22 cellular contexts compared by ENCODE assay signal in the genomic region with DNA sequence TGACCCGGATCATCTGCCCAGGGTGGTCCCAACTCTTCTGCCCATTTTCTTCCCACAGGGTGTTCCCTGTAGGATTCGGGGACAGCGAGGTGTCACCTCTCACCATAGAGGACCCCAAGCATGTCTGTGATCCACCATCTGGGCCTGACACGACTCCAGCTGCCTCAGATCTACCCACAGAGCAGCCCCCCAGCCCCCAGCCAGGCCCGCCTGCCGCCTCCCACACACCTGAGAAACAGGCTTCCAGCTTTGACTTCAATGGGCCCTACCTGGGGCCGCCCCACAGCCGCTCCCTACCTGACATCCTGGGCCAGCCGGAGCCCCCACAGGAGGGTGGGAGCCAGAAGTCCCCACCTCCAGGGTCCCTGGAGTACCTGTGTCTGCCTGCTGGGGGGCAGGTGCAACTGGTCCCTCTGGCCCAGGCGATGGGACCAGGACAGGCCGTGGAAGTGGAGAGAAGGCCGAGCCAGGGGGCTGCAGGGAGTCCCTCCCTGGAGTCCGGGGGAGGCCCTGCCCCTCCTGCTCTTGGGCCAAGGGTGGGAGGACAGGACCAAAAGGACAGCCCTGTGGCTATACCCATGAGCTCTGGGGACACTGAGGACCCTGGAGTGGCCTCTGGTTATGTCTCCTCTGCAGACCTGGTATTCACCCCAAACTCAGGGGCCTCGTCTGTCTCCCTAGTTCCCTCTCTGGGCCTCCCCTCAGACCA. TPM values are rescaled to one million over a fixed set of nuclear protein-coding genes. Genes with fewer than 3 reads are reported as not detected.
"Had no signal": no experiment of that assay in that cellular context is flagged by ENCODE, and none has a peak within 500 bp of the region (broad histone marks: within the 10 kb centered on the region; RNA-seq: fewer than 3 reads in every experiment).

No MANE protein-coding gene starts in this region.

- H3K4me2 ChIP-seq: hepatocyte had no signal

- H3K9me3 Mint-ChIP-seq: activated T-helper 2 cell treated with anti-CD3 and anti-CD28 coated beads, Interferon-gamma antibody, Interleukin-2, Interleukin-4, amounts not matched to agents 10 μg/mL and 5 μg/mL and 100 μg/mL, durations not matched to agents 14 hours and 24 hours and 36 hours; natural killer cell treated with Interleukin-12 subunit alpha and Interleukin-12 subunit beta and Interleukin-15 and Interleukin-18, amount 100 ng/mL, for 72 hours had no signal

- H3K9me3 ChIP-seq: gastroesophageal sphincter, lower lobe of right lung, mucosa of descending colon, ovary, right lobe of liver, suprapubic skin, tibial nerve had no signal

- H3K36me3 Mint-ChIP-seq: activated naive CD8-positive, alpha-beta T cell; brain; natural killer cell treated with Interleukin-12 subunit alpha and Interleukin-12 subunit beta and Interleukin-15 and Interleukin-18, amount 100 ng/mL, for 72 hours; WTC11 had no signal

- H3K27ac Mint-ChIP-seq: activated naive CD8-positive, alpha-beta T cell; activated T-helper 2 cell treated with anti-CD3 and anti-CD28 coated beads, Interferon-gamma antibody, Interleukin-2, Interleukin-4, amounts not matched to agents 10 μg/mL and 5 μg/mL and 100 μg/mL, durations not matched to agents 14 hours and 24 hours and 36 hours; brain; natural killer cell treated with Interleukin-12 subunit alpha and Interleukin-12 subunit beta and Interleukin-15 and Interleukin-18, amount 100 ng/mL, for 72 hours; progenitor cell of endocrine pancreas; WTC11 had no signal

- H3K4me3 Mint-ChIP-seq: activated naive CD8-positive, alpha-beta T cell; brain; natural killer cell treated with Interleukin-12 subunit alpha and Interleukin-12 subunit beta and Interleukin-15 and Interleukin-18, amount 100 ng/mL, for 72 hours; WTC11 had no signal

- H3K27me3 ChIP-seq: hepatocyte, ovary, right lobe of liver, suprapubic skin, tibial nerve had no signal

- H3K27ac ChIP-seq: gastroesophageal sphincter, hepatocyte, lower lobe of right lung, ovary, right lobe of liver, suprapubic skin, tibial nerve had no signal

- H3K4me1 Mint-ChIP-seq: brain had no signal

- DNase-seq: activated CD4-positive, alpha-beta T cell treated with anti-CD3 and anti-CD28 coated beads, Interleukin-2, amount 50 U/mL, for 1 hour; aorta; cortex of kidney; lower lobe of right lung; mucosa of descending colon; ovary; stimulated activated CD4-positive, alpha-beta T cell treated with anti-CD3 and anti-CD28 coated beads, Interleukin-12 subunit alpha, Interleukin-12 subunit beta, amount 100 ng/mL, for 4 hours; stimulated activated CD4-positive, alpha-beta T cell treated with anti-CD3 and anti-CD28 coated beads, Interleukin-4, amount 100 ng/mL, for 1 hour; T-helper 2 cell had no signal

- H3K36me3 ChIP-seq: ovary, right lobe of liver, tibial nerve had no signal

- ATAC-seq: gastroesophageal sphincter, mucosa of descending colon, WTC11 had no signal

- H3K4me1 ChIP-seq: gastroesophageal sphincter, right lobe of liver, suprapubic skin, tibial nerve had no signal

- H3K27me3 Mint-ChIP-seq: progenitor cell of endocrine pancreas had no signal

- H2AFZ ChIP-seq: hepatocyte had no signal

- H3K4me3 ChIP-seq: gastroesophageal sphincter, hepatocyte, lower lobe of right lung, mucosa of descending colon, ovary, right lobe of liver, suprapubic skin, tibial nerve had no signal

RNA-seq across cellular contexts. Expression of a gene that starts 24.0 kb away (rescaled TPM):
- total RNA-seq: fibroblast of lung, myocyte, progenitor cell of endocrine pancreas had no signal
- polyA plus RNA-seq: fibroblast of lung, hepatocyte had no signal
